ENCODE assay signal across 8 cellular contexts in the genomic region with DNA sequence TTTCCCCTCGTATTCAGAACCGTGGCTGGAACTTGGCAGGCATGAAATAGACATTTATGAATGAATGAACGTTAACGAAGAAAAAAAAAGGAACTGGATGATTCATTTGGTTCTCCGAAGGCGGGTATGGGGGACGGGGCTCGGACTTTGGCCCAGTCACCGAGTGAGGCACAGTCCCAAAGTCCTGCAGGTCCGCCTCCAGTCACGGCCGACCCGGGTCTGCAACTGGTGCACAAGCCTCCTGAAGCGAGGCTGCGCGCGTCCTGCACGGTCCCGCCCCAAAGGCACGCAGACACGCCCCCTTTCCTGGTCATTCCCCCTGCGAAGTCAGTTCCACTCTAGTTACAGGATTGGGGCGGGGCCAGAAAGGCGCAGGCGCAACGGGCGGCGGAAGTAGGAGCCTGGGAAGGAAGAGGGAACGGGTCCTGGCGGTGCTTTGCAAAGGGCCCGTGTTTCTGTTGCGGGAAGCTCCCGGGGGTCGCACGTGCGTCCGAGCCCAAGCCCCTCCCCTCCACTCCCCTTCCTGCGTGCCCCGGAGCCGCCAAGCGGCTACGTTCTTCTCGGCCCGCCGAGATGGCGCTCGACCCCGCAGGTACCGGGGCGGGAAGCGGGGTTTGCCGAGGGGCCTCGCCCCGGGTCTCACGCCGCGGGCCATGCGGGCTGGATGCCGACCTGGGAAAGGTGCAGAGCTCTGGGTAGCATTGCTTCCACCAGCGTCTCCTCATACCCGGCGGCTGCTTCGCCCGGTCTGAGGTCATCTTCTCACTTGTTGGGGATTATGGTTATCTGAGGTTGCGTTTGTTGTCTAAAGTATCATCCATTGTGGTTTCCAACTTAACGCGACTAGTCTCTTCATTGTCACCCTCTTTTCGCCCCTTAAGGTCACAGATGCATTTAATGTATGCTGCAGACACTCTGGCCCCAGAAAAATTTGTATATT. TPM values are rescaled to one million over a fixed set of nuclear protein-coding genes. Genes with fewer than 3 reads are reported as not detected.
DNase-seq lines count a peak whose midpoint lies in the region; ATAC-seq and TF ChIP-seq lines count a peak whose summit lies in the region.

TSS of gene CMC1 (plus strand) at position 399 of the 940 bp plus-strand sequence. CDS start at position 574, 175 bp downstream.

- intact Hi-C loops in left cardiac atrium (cut with DNase I) = no loop called here

- peaks cover 10% of the 10 kb centered on the region for H3K36me3 Mint-ChIP-seq in T-helper 1 cell treated with Interleukin-12 subunit alpha and Interleukin-12 subunit beta and Interleukin-4 antibody, amounts not matched to agents 30 μg/mL and 1 μg/mL, for 36 hours (ENCODE audit: low read depth)
- peaks cover 3% of the 10 kb centered on the region for H3K36me3 Mint-ChIP-seq in progenitor cell of endocrine pancreas (ENCODE audit: insufficient read depth)

- peak within 1 kb of the TSS; percentile 92 for H3K27ac Mint-ChIP-seq in T-helper 1 cell treated with Interleukin-12 subunit alpha and Interleukin-12 subunit beta and Interleukin-4 antibody, amounts not matched to agents 30 μg/mL and 1 μg/mL, for 36 hours
- H3K27ac Mint-ChIP-seq in progenitor cell of endocrine pancreas = peak within 1 kb of the TSS; percentile 92

- H3K9me3 Mint-ChIP-seq in T-helper 1 cell treated with Interleukin-12 subunit alpha and Interleukin-12 subunit beta and Interleukin-4 antibody, amounts not matched to agents 30 μg/mL and 1 μg/mL, for 36 hours = peaks cover 3% of the 10 kb centered on the region
- H3K9me3 Mint-ChIP-seq in progenitor cell of endocrine pancreas (ENCODE audit: low read depth) = peaks cover 4% of the 10 kb centered on the region

- peak; percentile 97 for ATAC-seq in HG02884 (IDR thresholded peaks at IDR 0.05; ENCODE audit: unreplicated experiment)
- peak; percentile 100 for ATAC-seq in left cardiac atrium

- H3K27me3 Mint-ChIP-seq in T-helper 1 cell treated with Interleukin-12 subunit alpha and Interleukin-12 subunit beta and Interleukin-4 antibody, amounts not matched to agents 30 μg/mL and 1 μg/mL, for 36 hours (ENCODE audit: low read depth) = no peaks in the 10 kb centered on the region
- no peaks in the 10 kb centered on the region for H3K27me3 Mint-ChIP-seq in progenitor cell of endocrine pancreas

- TF ChIP-seq CTCF in GM13977 (IDR thresholded peaks at IDR 0.05; ENCODE audit: extremely low read depth, insufficient read depth, missing control alignments) (no peak), progenitor cell of endocrine pancreas (IDR thresholded peaks at IDR 0.05; ENCODE audit: unreplicated experiment) (no peak)

- DNase-seq in GM13977 (ENCODE audit: low spot score) = peak; percentile 93
- DNase-seq in NCI-H1694 (lab: John Stamatoyannopoulos, UW) = peak; percentile 61
- peak; percentile 93 for DNase-seq in amniotic stem cell (lab: John Stamatoyannopoulos, UW)
- peak; percentile 99 for DNase-seq in left cardiac atrium
- DNase-seq in progenitor cell of endocrine pancreas (ENCODE audit: low spot score, unreplicated experiment) = peak; percentile 96
- peak; percentile 98 for DNase-seq in ureter (ENCODE audit: low spot score)

- peak within 1 kb of the TSS; percentile 94 for H3K4me3 Mint-ChIP-seq in T-helper 1 cell treated with Interleukin-12 subunit alpha and Interleukin-12 subunit beta and Interleukin-4 antibody, amounts not matched to agents 30 μg/mL and 1 μg/mL, for 36 hours
- H3K4me3 Mint-ChIP-seq in progenitor cell of endocrine pancreas (ENCODE audit: low read depth) = peak within 1 kb of the TSS; percentile 78

- peaks cover 33% of the 10 kb centered on the region for H3K4me1 Mint-ChIP-seq in T-helper 1 cell treated with Interleukin-12 subunit alpha and Interleukin-12 subunit beta and Interleukin-4 antibody, amounts not matched to agents 30 μg/mL and 1 μg/mL, for 36 hours (ENCODE audit: low read depth)
- peaks cover 18% of the 10 kb centered on the region for H3K4me1 Mint-ChIP-seq in progenitor cell of endocrine pancreas (ENCODE audit: low read depth)

- in situ Hi-C loops in GM13977 (cut with MboI; ENCODE audit: low pct_unique_long_range_greater_than_20kb, low sequenced_read_pairs, unreplicated experiment) = no loop called here

RNA-seq across cellular contexts. Expression of gene CMC1, which starts in this region (rescaled TPM):
- total RNA-seq in left cardiac atrium = 10 to 100 TPM; 28.6 to 32.0 TPM
- 14.3 and 16.2 TPM in 2 replicates for total RNA-seq in progenitor cell of endocrine pancreas
- 16.9 TPM for total RNA-seq in ureter

Comparison
In these comparisons a context has a peak if more than half of its experiments do, and no peak if none do; other contexts are left out.
1. Peak in every context shown above with its lines: DNase-seq and ATAC-seq.